8 cellular contexts compared by ENCODE assay signal in genomic region chr16:88784074-88784855, GRCh38. TPM values are rescaled to one million over a fixed set of nuclear protein-coding genes. Genes with fewer than 3 reads are reported as not detected.
A peak's percentile ranks its signal among the peaks of the same experiment; 100 is the strongest.
DNase-seq lines count a peak whose midpoint lies in the region; ATAC-seq and TF ChIP-seq lines count a peak whose summit lies in the region.

No MANE protein-coding gene starts in this region.

- H3K18ac ChIP-seq in mesendoderm (ENCODE audit: low read length), result peak overlapping the region; percentile 98

- 7% methylated on average over 74 of the region's 74 CpGs for WGBS in HUES64
- no CpG with 5 or more reads among the region's 74 CpGs for WGBS in mesendoderm (ENCODE audit: extremely low coverage, insufficient coverage, low lambda C conversion rate)
- WGBS in thymus, result under 1% methylated on average over 74 of the region's 74 CpGs

- no peaks in the 10 kb centered on the region for H3K9me3 ChIP-seq in HUES64 (ENCODE audit: insufficient read depth, low read depth, low read length)
- H3K9me3 ChIP-seq in thymus (ENCODE audit: control insufficient read depth), result no peaks in the 10 kb centered on the region

- peak overlapping the region; percentile 88 for H3K56ac ChIP-seq in mesendoderm (ENCODE audit: low read length)

- no peak overlapping the region for H2BK15ac ChIP-seq in mesendoderm (replicated peaks; ENCODE audit: low read depth)

- no peak overlapping the region for H2AK5ac ChIP-seq in mesendoderm (ENCODE audit: low read length)

- no peak overlapping the region for H3K23ac ChIP-seq in mesendoderm (ENCODE audit: low read length)

- peak overlapping the region; percentile 78 for H3K9ac ChIP-seq in HUES64 (ENCODE audit: low read depth, low read length)
- peak overlapping the region; percentile 82 for H3K9ac ChIP-seq in mesendoderm (ENCODE audit: low read length)

- peak overlapping the region; percentile 72 to 75 for H3K4me3 Mint-ChIP-seq in effector memory CD8-positive, alpha-beta T cell

- H3K27me3 Mint-ChIP-seq in effector memory CD8-positive, alpha-beta T cell, result no peaks in the 10 kb centered on the region

- H3K79me2 ChIP-seq in mesendoderm (ENCODE audit: control insufficient read depth, insufficient read depth, low read length), result peaks cover 26% of the 10 kb centered on the region

- H3K4ac ChIP-seq in mesendoderm (ENCODE audit: low read depth, low read length), result peak overlapping the region; percentile 82

- POLR2A ChIA-PET in GM10248 (lab: Yijun Ruan, JAX), result interaction anchor here (1.0 kb wide), 2 partner anchors 11 to 65 kb away, joined by 3 to 5 read pairs; no protein-coding TSS in a partner anchor

- DNase-seq in GM10248 (ENCODE audit: extremely low spot score), result peak; percentile 62
- peak in 2 of 3 experiments; percentile 41 to 43 for DNase-seq in effector memory CD8-positive, alpha-beta T cell
- peak; percentile 87 for DNase-seq in mesendoderm
- no peak for DNase-seq in NCI-H1048 (lab: John Stamatoyannopoulos, UW)
- no peak for DNase-seq in SHP77 treated with DMSO at 0.1 percent for 48 hours (lab: John Stamatoyannopoulos, UW)

- peaks cover 40 to 41% of the 10 kb centered on the region in 2 donors for H3K4me1 Mint-ChIP-seq in effector memory CD8-positive, alpha-beta T cell (ENCODE audit: low read depth in 2 of 2)

- H2BK5ac ChIP-seq in mesendoderm (ENCODE audit: low read length), result no peak overlapping the region

- ATAC-seq in effector memory CD8-positive, alpha-beta T cell (replicated peaks), result peak; percentile 16

- peak overlapping the region; percentile 48 for H2BK120ac ChIP-seq in mesendoderm (ENCODE audit: low read depth, low read length)

- H3K4me1 ChIP-seq in HUES64 (ENCODE audit: insufficient read depth, low read length), result peaks cover 14% of the 10 kb centered on the region; the same call in 1 of the 2 replicates
- H3K4me1 ChIP-seq in mesendoderm (ENCODE audit: control insufficient read depth, low read depth, low read length), result no peaks in the 10 kb centered on the region
- H3K4me1 ChIP-seq in thymus (ENCODE audit: control insufficient read depth, insufficient read depth, low read length), result peaks cover 26% of the 10 kb centered on the region

- H3K9me3 Mint-ChIP-seq in effector memory CD8-positive, alpha-beta T cell, result no peaks in the 10 kb centered on the region

- H3K4me2 ChIP-seq in mesendoderm (ENCODE audit: low read length), result peak overlapping the region; percentile 48

- CTCF ChIA-PET in GM10248 (lab: Yijun Ruan, JAX), result interaction anchor here (0.9 to 7.8 kb wide), 10 partner anchors 12 to 48 kb away, joined by 3 to 80 read pairs (median 4); partner anchors contain the start of gene APRT

- peaks cover 5% of the 10 kb centered on the region for H3K79me1 ChIP-seq in mesendoderm (ENCODE audit: low read length)

- H4K8ac ChIP-seq in mesendoderm (ENCODE audit: low read depth, low read length), result no peak overlapping the region

- H3K27ac ChIP-seq in HUES64 (ENCODE audit: low read depth, low read length), result no peak overlapping the region
- H3K27ac ChIP-seq in mesendoderm (ENCODE audit: low read depth, low read length), result peak overlapping the region; percentile 74
- H3K27ac ChIP-seq in thymus (ENCODE audit: low read depth), result peak overlapping the region; percentile 84

- TF ChIP-seq CTCF in GM10248 (IDR thresholded peaks at IDR 0.05; ENCODE audit: control extremely low read depth, extremely low read depth, low read depth, missing control alignments), result peak; percentile 50
- TF ChIP-seq CTCF in WI38 (IDR thresholded peaks at IDR 0.05; ENCODE audit: low read depth, low read length), result peak; percentile 33; the same call in 1 of the 2 replicates

- H3K4me3 ChIP-seq in HUES64 (ENCODE audit: low read length) (peak overlapping the region; percentile 61), WI38 (ENCODE audit: low read depth, low read length) (peak overlapping the region; percentile 70), mesendoderm (ENCODE audit: low read length) (peak overlapping the region; percentile 29), thymus (ENCODE audit: low read length) (peak overlapping the region; percentile 85)

- peak overlapping the region; percentile 90 to 91 for H3K27ac Mint-ChIP-seq in effector memory CD8-positive, alpha-beta T cell

- H3K27me3 ChIP-seq in HUES64 (ENCODE audit: insufficient read depth, low read length) (peaks cover 7% of the 10 kb centered on the region), mesendoderm (ENCODE audit: insufficient read depth, low read length, poor library complexity) (no peaks in the 10 kb centered on the region), thymus (ENCODE audit: control insufficient read depth, insufficient read depth) (no peaks in the 10 kb centered on the region)

- H4K5ac ChIP-seq in mesendoderm (ENCODE audit: low read length), result no peak overlapping the region

- H3K36me3 Mint-ChIP-seq in effector memory CD8-positive, alpha-beta T cell (ENCODE audit: insufficient read depth), result peaks cover 17% of the 10 kb centered on the region

- H3K36me3 ChIP-seq in HUES64 (ENCODE audit: insufficient read depth, low read length), result no peaks in the 10 kb centered on the region
- H3K36me3 ChIP-seq in mesendoderm (ENCODE audit: control insufficient read depth, insufficient read depth, low read length), result no peaks in the 10 kb centered on the region
- no peaks in the 10 kb centered on the region for H3K36me3 ChIP-seq in thymus (ENCODE audit: control insufficient read depth, insufficient read depth)

RNA-seq across cellular contexts. Expression of gene PIEZO1, which starts 0.8 kb away (rescaled TPM):
- 22.3 TPM for polyA plus RNA-seq in HUES64 (2013, experiment 1 of 2)
- polyA plus RNA-seq in HUES64 (2013, experiment 2 of 2), result 21.9 TPM
- 37.5 TPM for polyA plus RNA-seq in mesendoderm (2013, experiment 1 of 2)
- 38.4 TPM for polyA plus RNA-seq in mesendoderm (2013, experiment 2 of 2)
- polyA plus RNA-seq in thymus, result 115 TPM

RNA-seq across cellular contexts. Expression of gene CDT1, which starts 19.3 kb away (rescaled TPM):
- 57.1 TPM for polyA plus RNA-seq in HUES64 (2013, experiment 1 of 2)
- 46.1 TPM for polyA plus RNA-seq in HUES64 (2013, experiment 2 of 2)
- polyA plus RNA-seq in mesendoderm (2013, experiment 1 of 2), result 38.9 TPM
- 37.7 TPM for polyA plus RNA-seq in mesendoderm (2013, experiment 2 of 2)
- polyA plus RNA-seq in thymus, result 1.4 TPM

RNA-seq across cellular contexts. Expression of gene APRT, which starts 27.5 kb away (rescaled TPM):
- 176 TPM for polyA plus RNA-seq in HUES64 (2013, experiment 1 of 2)
- 175 TPM for polyA plus RNA-seq in HUES64 (2013, experiment 2 of 2)
- 300 TPM for polyA plus RNA-seq in mesendoderm (2013, experiment 1 of 2)
- 305 TPM for polyA plus RNA-seq in mesendoderm (2013, experiment 2 of 2)
- polyA plus RNA-seq in thymus, result 122 TPM

Comparison
In these comparisons a context has a peak if more than half of its experiments do, and no peak if none do; other contexts are left out.
1. DNase-seq: peak in GM10248 (single experiment), effector memory CD8-positive, alpha-beta T cell (2 of 3) and mesendoderm (single experiment); none in NCI-H1048 (single experiment) and SHP77 treated with DMSO at 0.1 percent for 48 hours (single experiment).
2. H3K4me3 ChIP-seq: peak in every context shown above with its lines; median percentile 85 in thymus; 70 in WI38; 61 in HUES64; 29 in mesendoderm.